ENCODE assay signal across 11 cellular contexts in genomic region chr13:91817250-91817649, GRCh38.
A peak's percentile ranks its signal among the peaks of the same experiment; 100 is the strongest.
DNase-seq lines count a peak whose midpoint lies in the region; ATAC-seq, FAIRE-seq and TF ChIP-seq lines count a peak whose summit lies in the region.
"Had no signal": no experiment of that assay in that cellular context is flagged by ENCODE, and none has a peak within 500 bp of the region (broad histone marks: within the 10 kb centered on the region; RNA-seq: fewer than 3 reads in every experiment).

No MANE protein-coding gene starts in this region.

- TF ChIP-seq CTCF in astrocyte (IDR thresholded peaks at IDR 0.05; ENCODE audit: insufficient read depth, low read depth, low read length) (peak; percentile 46), GM20000 (IDR thresholded peaks at IDR 0.05; ENCODE audit: extremely low read depth, missing control alignments) (no peak)

- no peaks in the 10 kb centered on the region for H3K9me3 ChIP-seq in astrocyte (ENCODE audit: insufficient read depth, low read depth, low read length)

- H2AFZ ChIP-seq in astrocyte (ENCODE audit: low read depth, low read length) = no peak overlapping the region

- peak; percentile 34 for DNase-seq in DMS114 treated with DMSO at 0.1 percent for 48 hours (lab: John Stamatoyannopoulos, UW; ENCODE audit: unreplicated experiment)
- DNase-seq in NCI-H1694 treated with DMSO at 0.1 percent for 48 hours (lab: John Stamatoyannopoulos, UW) = peak; percentile 84
- peak; percentile 9 for DNase-seq in astrocyte (ENCODE audit: low read depth)
- peak; percentile 37 for DNase-seq in medulla oblongata (ENCODE audit: extremely low spot score)
- DNase-seq in left colon = no peak
- DNase-seq in GM20000 (ENCODE audit: low spot score) = no peak
- no peak for DNase-seq in AG20443 (ENCODE audit: low spot score)
- DNase-seq: activated gamma-delta T cell treated with Interleukin-2 at 50 U/mL for 16 hours; stimulated activated naive CD8-positive, alpha-beta T cell treated with anti-CD3 and anti-CD28 coated beads, Interleukin-15, amount 100 ng/mL, for 72 hours had no signal

- no peaks in the 10 kb centered on the region for H3K36me3 ChIP-seq in astrocyte (ENCODE audit: insufficient read depth, low read length)

- H3K27ac Mint-ChIP-seq in astrocyte (ENCODE audit: unreplicated experiment) = no peak overlapping the region
- H3K27ac Mint-ChIP-seq: stimulated activated naive CD8-positive, alpha-beta T cell treated with anti-CD3 and anti-CD28 coated beads, Interleukin-15, amount 100 ng/mL, for 72 hours had no signal

- H3K4me2 ChIP-seq in astrocyte (ENCODE audit: low read length) = no peak overlapping the region

- intact Hi-C loops in left colon (cut with DNase I, micrococcal nuclease) = no loop called here

- no peaks in the 10 kb centered on the region for H3K36me3 Mint-ChIP-seq in astrocyte (ENCODE audit: low read depth, unreplicated experiment)

- H3K27ac ChIP-seq in astrocyte (ENCODE audit: low read depth, low read length) = no peak overlapping the region

- no peak overlapping the region for H3K9ac ChIP-seq in astrocyte (ENCODE audit: low read length)

- peaks cover 4% of the 10 kb centered on the region for H3K27me3 Mint-ChIP-seq in astrocyte (ENCODE audit: low read depth, unreplicated experiment)
- H3K27me3 Mint-ChIP-seq: stimulated activated naive CD8-positive, alpha-beta T cell treated with anti-CD3 and anti-CD28 coated beads, Interleukin-15, amount 100 ng/mL, for 72 hours had no signal

- peaks cover 2% of the 10 kb centered on the region for H3K4me1 ChIP-seq in astrocyte (ENCODE audit: insufficient read depth, low read length)

- H4K20me1 ChIP-seq in astrocyte (ENCODE audit: insufficient read depth, low read length) = no peaks in the 10 kb centered on the region

- no peak overlapping the region for H3K4me3 ChIP-seq in astrocyte (ENCODE audit: insufficient read depth, low read depth, low read length)
- H3K4me3 ChIP-seq: lung had no signal

- no peaks in the 10 kb centered on the region for H3K9me3 Mint-ChIP-seq in astrocyte (ENCODE audit: unreplicated experiment)
- H3K9me3 Mint-ChIP-seq: stimulated activated naive CD8-positive, alpha-beta T cell treated with anti-CD3 and anti-CD28 coated beads, Interleukin-15, amount 100 ng/mL, for 72 hours had no signal

- no peaks in the 10 kb centered on the region for H3K79me2 ChIP-seq in astrocyte (ENCODE audit: insufficient read depth, low read length)

- H3K4me1 Mint-ChIP-seq in astrocyte (ENCODE audit: low read depth, unreplicated experiment) = no peaks in the 10 kb centered on the region
- H3K4me1 Mint-ChIP-seq: stimulated activated naive CD8-positive, alpha-beta T cell treated with anti-CD3 and anti-CD28 coated beads, Interleukin-15, amount 100 ng/mL, for 72 hours had no signal

- ATAC-seq in HG03039 (IDR thresholded peaks at IDR 0.05; ENCODE audit: unreplicated experiment) (no peak), left colon (no peak)
- ATAC-seq: stimulated activated naive CD8-positive, alpha-beta T cell treated with anti-CD3 and anti-CD28 coated beads, Interleukin-15, amount 100 ng/mL, for 72 hours had no signal

- no peak overlapping the region for H3K4me3 Mint-ChIP-seq in astrocyte (ENCODE audit: unreplicated experiment)
- H3K4me3 Mint-ChIP-seq: stimulated activated naive CD8-positive, alpha-beta T cell treated with anti-CD3 and anti-CD28 coated beads, Interleukin-15, amount 100 ng/mL, for 72 hours had no signal

- no peak for FAIRE-seq in astrocyte (lab: Jason Lieb, UNC)

- H3K27me3 ChIP-seq in astrocyte (ENCODE audit: insufficient read depth, low read length) = no peaks in the 10 kb centered on the region

Comparison
In these comparisons a context has a peak if more than half of its experiments do, and no peak if none do; other contexts are left out.
1. DNase-seq: peak in DMS114 treated with DMSO at 0.1 percent for 48 hours (single experiment), NCI-H1694 treated with DMSO at 0.1 percent for 48 hours (single experiment), astrocyte (single experiment) and medulla oblongata (single experiment); none in left colon (0 of 2), GM20000 (single experiment) and AG20443 (single experiment).